Comparison of ENCODE assay signal across 15 cellular contexts in the genomic region with DNA sequence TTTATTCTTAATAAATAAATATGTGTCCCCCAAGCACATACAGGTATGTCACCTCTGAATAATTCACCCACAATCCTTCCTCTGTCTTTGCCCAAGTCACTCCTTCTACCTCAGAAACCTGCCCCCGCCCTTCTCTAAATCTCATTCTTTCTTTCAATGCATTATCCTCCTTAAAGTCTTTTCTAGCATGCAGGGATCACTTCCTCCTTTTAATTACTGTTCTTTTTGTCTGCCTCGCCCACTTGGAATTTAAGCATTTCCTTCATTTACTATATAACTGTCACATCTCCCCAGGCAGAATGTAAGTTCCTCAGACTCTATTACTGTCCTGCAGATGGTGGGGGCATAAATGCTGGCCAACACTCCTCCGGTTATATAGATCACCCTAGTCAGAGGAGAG. TPM values are rescaled to one million over a fixed set of nuclear protein-coding genes. Genes with fewer than 3 reads are reported as not detected.
DNase-seq lines count a peak whose midpoint lies in the region; ATAC-seq, FAIRE-seq and TF ChIP-seq lines count a peak whose summit lies in the region.
"Had no signal": no experiment of that assay in that cellular context is flagged by ENCODE, and none has a peak within 500 bp of the region (broad histone marks: within the 10 kb centered on the region; RNA-seq: fewer than 3 reads in every experiment).

No MANE protein-coding gene starts in this region.

- H3K14ac ChIP-seq in H1 (ENCODE audit: insufficient read length) (no peak overlapping the region), trophoblast cell (ENCODE audit: low read length) (no peak overlapping the region)

- H2AFZ ChIP-seq in H1 (ENCODE audit: low read length) (peak overlapping the region; percentile 15; the same call in 1 of the 2 replicates), trophoblast cell (ENCODE audit: insufficient read depth, low read length, poor library complexity) (no peak overlapping the region)

- H3K36me3 Mint-ChIP-seq in activated T-helper 2 cell treated with anti-CD3 and anti-CD28 coated beads, Interferon-gamma antibody, Interleukin-2, Interleukin-4, amounts not matched to agents 10 μg/mL and 5 μg/mL and 100 μg/mL, durations not matched to agents 14 hours and 24 hours and 36 hours (ENCODE audit: low read depth): no peaks in the 10 kb centered on the region

- POLR2A ChIA-PET in H1 (lab: Charles Lee; ENCODE audit: partially characterized antibody): interaction anchor here (1.0 kb wide), 1 partner anchor 9 kb away, joined by 3 read pairs; no protein-coding TSS in a partner anchor

- H2BK20ac ChIP-seq in H1 (ENCODE audit: low read length): no peak overlapping the region

- FAIRE-seq in H1 (lab: Jason Lieb, UNC): no peak

- no peak overlapping the region for H3K9ac ChIP-seq in H1 (replicated peaks in 1 of 4; ENCODE audit: extremely low read depth in 1 of 4, low read depth in 3 of 4, low read length in 3 of 4)
- no peak overlapping the region for H3K9ac ChIP-seq in trophoblast cell (ENCODE audit: low read length)
- H3K9ac ChIP-seq: BLaER1 treated with 17β-estradiol and CSF1 and Interleukin-3, amounts not matched to agents 10 nM and 100 nM had no signal

- H3K4me3 ChIP-seq in AG10803 (ENCODE audit: low read length) (peak overlapping the region; percentile 88), H1 (ENCODE audit: extremely low read depth in 1 of 4, insufficient read depth in 2 of 4, low read depth in 3 of 4, low read length in 4 of 4) (no peak overlapping the region; a peak in 1 of 8 replicates), trophoblast cell (ENCODE audit: low read depth, low read length) (no peak overlapping the region)
- H3K4me3 ChIP-seq: BLaER1 treated with 17β-estradiol and CSF1 and Interleukin-3, amounts not matched to agents 10 nM and 100 nM; HAP-1; lower lobe of right lung; ovary had no signal

- TF ChIP-seq EP300 in H1 (IDR thresholded peaks at IDR 0.05; ENCODE audit: borderline replicate concordance in 1 of 2, low read depth in 2 of 2, low read length in 2 of 2): no peak

- H3K36me3 ChIP-seq in H1 (ENCODE audit: control insufficient read depth in 2 of 4, insufficient read depth in 4 of 4, low read length in 3 of 4) (no peaks in the 10 kb centered on the region), trophoblast cell (ENCODE audit: control insufficient read depth in 1 of 2, insufficient read depth in 2 of 2, low read length in 2 of 2) (peaks cover 0 to 6% of the 10 kb centered on the region in 2 experiments)
- H3K36me3 ChIP-seq: BLaER1 treated with 17β-estradiol and CSF1 and Interleukin-3, amounts not matched to agents 10 nM and 100 nM; HAP-1; lower lobe of right lung; ovary; WERI-Rb-1 had no signal

- no peak overlapping the region for H3K56ac ChIP-seq in H1 (replicated peaks; ENCODE audit: insufficient read length, low read depth, low read length)

- no peaks in the 10 kb centered on the region for H4K20me1 ChIP-seq in H1 (replicated peaks in 1 of 2; ENCODE audit: control insufficient read depth in 1 of 2, insufficient read depth in 2 of 2, low read length in 2 of 2)
- H4K20me1 ChIP-seq: BLaER1 treated with 17β-estradiol and CSF1 and Interleukin-3, amounts not matched to agents 10 nM and 100 nM had no signal

- H3K27me3 ChIP-seq in H1 (replicated peaks in 1 of 4; ENCODE audit: control insufficient read depth in 3 of 4, extremely low read depth in 1 of 4, insufficient read depth in 3 of 4, low read length in 3 of 4): no peaks in the 10 kb centered on the region
- H3K27me3 ChIP-seq in trophoblast cell (ENCODE audit: insufficient read depth, low read length): no peaks in the 10 kb centered on the region
- H3K27me3 ChIP-seq: BLaER1 treated with 17β-estradiol and CSF1 and Interleukin-3, amounts not matched to agents 10 nM and 100 nM; ovary had no signal

- H2BK120ac ChIP-seq in H1 (replicated peaks; ENCODE audit: low read depth, low read length) (peak overlapping the region; percentile 57), trophoblast cell (ENCODE audit: insufficient read depth, low read length, poor library complexity) (no peak overlapping the region)

- 20% methylated on average over 3 of the region's 3 CpGs; no CpG with 5 or more reads in 1 of the 2 experiments for WGBS in H1 (ENCODE audit: extremely low coverage in 1 of 2, insufficient coverage in 1 of 2, insufficient read length in 1 of 2, insufficient replicate concordance in 2 of 2, low coverage in 1 of 2, low lambda C conversion rate in 2 of 2, missing lambda C conversion rate in 1 of 2), 2 experiments
- no CpG with 5 or more reads among the region's 3 CpGs for WGBS in trophoblast cell (ENCODE audit: extremely low coverage, insufficient coverage, insufficient read length)

- H3K4me1 Mint-ChIP-seq in activated T-helper 2 cell treated with anti-CD3 and anti-CD28 coated beads, Interferon-gamma antibody, Interleukin-2, Interleukin-4, amounts not matched to agents 10 μg/mL and 5 μg/mL and 100 μg/mL, durations not matched to agents 14 hours and 24 hours and 36 hours (ENCODE audit: low read depth): peaks cover 16% of the 10 kb centered on the region

- DNase-seq in AG10803 (ENCODE audit: low read depth): no peak
- DNase-seq in MV-4-11 (lab: John Stamatoyannopoulos, UW): peak; percentile 70
- DNase-seq in H1 (ENCODE audit: low read depth in 1 of 2, low spot score in 2 of 2): peak in 1 of 2 experiments; percentile 43
- DNase-seq in trophoblast cell: no peak
- no peak for DNase-seq in activated T-helper 2 cell treated with anti-CD3 and anti-CD28 coated beads, Interferon-gamma antibody, Interleukin-2, Interleukin-4, amounts not matched to agents 10 μg/mL and 5 μg/mL and 100 μg/mL, durations not matched to agents 14 hours and 24 hours and 36 hours (ENCODE audit: low spot score)
- DNase-seq in 8988T: no peak
- DNase-seq: amniotic stem cell, lower lobe of right lung, NCI-H524 treated with DMSO at 0.1 percent for 48 hours, ovary, WERI-Rb-1 had no signal

- H3K4ac ChIP-seq in H1 (replicated peaks; ENCODE audit: insufficient read length, low read depth, low read length) (no peak overlapping the region), trophoblast cell (ENCODE audit: low read depth, low read length) (peak overlapping the region; percentile 27)

- H2AK5ac ChIP-seq in H1 (ENCODE audit: low read depth, low read length): 0 out of 2 replicates have a peak overlapping the region, but pooled peaks have one; percentile 15
- no peak overlapping the region for H2AK5ac ChIP-seq in trophoblast cell (ENCODE audit: low read length)

- ATAC-seq in GM19351 (IDR thresholded peaks at IDR 0.05; ENCODE audit: unreplicated experiment) (no peak), GM19463 (IDR thresholded peaks at IDR 0.05; ENCODE audit: unreplicated experiment) (no peak)
- ATAC-seq: lower lobe of right lung had no signal

- no peak overlapping the region; the same call in 1 of the 2 replicates for H2BK12ac ChIP-seq in H1 (ENCODE audit: low read depth, low read length)
- H2BK12ac ChIP-seq in trophoblast cell (ENCODE audit: low read length): no peak overlapping the region

- no peak overlapping the region for H3K18ac ChIP-seq in H1 (ENCODE audit: extremely low read depth, low read length)
- no peak overlapping the region for H3K18ac ChIP-seq in trophoblast cell (ENCODE audit: low read length)

- no peaks in the 10 kb centered on the region for H3K23me2 ChIP-seq in H1 (ENCODE audit: low read depth, low read length)

- H4K91ac ChIP-seq in H1 (replicated peaks; ENCODE audit: insufficient read length, low read length): no peak overlapping the region
- H4K91ac ChIP-seq in trophoblast cell (ENCODE audit: low read depth, low read length): peak overlapping the region; percentile 55

- H3K27me3 Mint-ChIP-seq in activated T-helper 2 cell treated with anti-CD3 and anti-CD28 coated beads, Interferon-gamma antibody, Interleukin-2, Interleukin-4, amounts not matched to agents 10 μg/mL and 5 μg/mL and 100 μg/mL, durations not matched to agents 14 hours and 24 hours and 36 hours (ENCODE audit: low read depth): peaks cover 13% of the 10 kb centered on the region

- H3K4me3 Mint-ChIP-seq in activated T-helper 2 cell treated with anti-CD3 and anti-CD28 coated beads, Interferon-gamma antibody, Interleukin-2, Interleukin-4, amounts not matched to agents 10 μg/mL and 5 μg/mL and 100 μg/mL, durations not matched to agents 14 hours and 24 hours and 36 hours (ENCODE audit: low read depth): no peak overlapping the region

- H3K4me2 ChIP-seq in H1 (ENCODE audit: insufficient read depth in 1 of 2, low read depth in 2 of 2, low read length in 2 of 2): peak overlapping the region; percentile 4 to 9; a peak in 1 of 4 replicates
- no peak overlapping the region for H3K4me2 ChIP-seq in trophoblast cell (ENCODE audit: low read length)

- H3K79me1 ChIP-seq in H1 (ENCODE audit: low read depth, low read length) (no peaks in the 10 kb centered on the region), trophoblast cell (ENCODE audit: low read length) (peaks cover 9% of the 10 kb centered on the region)

- no peak overlapping the region for H2BK15ac ChIP-seq in H1 (ENCODE audit: low read length)

- CTCF ChIA-PET in H1 (lab: Charles Lee; ENCODE audit: partially characterized antibody): interaction anchor here (0.6 to 2.9 kb wide), 4 partner anchors 9 to 51 kb away, joined by 4 to 24 read pairs (median 10); no protein-coding TSS in a partner anchor

- H2BK5ac ChIP-seq in H1 (ENCODE audit: low read depth, low read length) (peak overlapping the region; percentile 71; the same call in 1 of the 2 replicates), trophoblast cell (ENCODE audit: low read depth, low read length, poor library complexity) (no peak overlapping the region)

- TF ChIP-seq CTCF in AG10803 (conservative IDR thresholded peaks at IDR 0.05; ENCODE audit: low read length) (no peak), H1 (IDR thresholded peaks at IDR 0.05; ENCODE audit: control extremely low read depth in 1 of 3, insufficient read depth in 1 of 3, low read depth in 1 of 3, low read length in 3 of 3) (no peak)

- no peak overlapping the region for H4K5ac ChIP-seq in H1 (ENCODE audit: insufficient read length, low read depth, low read length)

- H3K79me2 ChIP-seq in H1 (ENCODE audit: control insufficient read depth in 1 of 2, insufficient read depth in 2 of 2, low read length in 2 of 2): no peaks in the 10 kb centered on the region; a peak in 1 of 4 replicates
- H3K79me2 ChIP-seq in trophoblast cell (ENCODE audit: control insufficient read depth, insufficient read depth, low read length, poor library complexity): peaks cover 1% of the 10 kb centered on the region

- H3K9me3 Mint-ChIP-seq in activated T-helper 2 cell treated with anti-CD3 and anti-CD28 coated beads, Interferon-gamma antibody, Interleukin-2, Interleukin-4, amounts not matched to agents 10 μg/mL and 5 μg/mL and 100 μg/mL, durations not matched to agents 14 hours and 24 hours and 36 hours: no peaks in the 10 kb centered on the region

- H3K9me3 ChIP-seq in H1 (ENCODE audit: insufficient read depth in 2 of 2, low read depth in 1 of 2, low read length in 1 of 2) (no peaks in the 10 kb centered on the region), trophoblast cell (ENCODE audit: insufficient read depth, low read depth, low read length) (no peaks in the 10 kb centered on the region)
- H3K9me3 ChIP-seq: BLaER1 treated with 17β-estradiol and CSF1 and Interleukin-3, amounts not matched to agents 10 nM and 100 nM; HAP-1; lower lobe of right lung; ovary had no signal

- no peak for TF ChIP-seq RAD21 in H1 (IDR thresholded peaks at IDR 0.05 in 1 of 2, conservative IDR thresholded peaks at IDR 0.05 in 1 of 2; ENCODE audit: low read depth in 2 of 2, low read length in 2 of 2)

- H4K8ac ChIP-seq in H1 (ENCODE audit: extremely low read depth, insufficient read depth, low read length) (no peak overlapping the region), trophoblast cell (ENCODE audit: low read depth, low read length) (no peak overlapping the region)

- H3K4me1 ChIP-seq in H1 (replicated peaks in 1 of 4; ENCODE audit: control insufficient read depth in 3 of 4, insufficient read depth in 4 of 4, low read length in 3 of 4): peaks cover 4 to 33% (median 28%) of the 10 kb centered on the region in 4 experiments
- peaks cover 10 to 30% of the 10 kb centered on the region in 2 experiments for H3K4me1 ChIP-seq in trophoblast cell (ENCODE audit: control insufficient read depth in 1 of 2, insufficient read depth in 2 of 2, low read length in 2 of 2)
- H3K4me1 ChIP-seq: lower lobe of right lung had no signal

- H3K27ac ChIP-seq in H1 (ENCODE audit: low read depth, low read length) (no peak overlapping the region), trophoblast cell (ENCODE audit: low read depth, low read length) (peak overlapping the region; percentile 0)
- H3K27ac ChIP-seq: BLaER1 treated with 17β-estradiol and CSF1 and Interleukin-3, amounts not matched to agents 10 nM and 100 nM; lower lobe of right lung; WERI-Rb-1 had no signal

- TF ChIP-seq POLR2A in H1 (IDR thresholded peaks at IDR 0.05; ENCODE audit: control extremely low read depth in 1 of 2, low read depth in 2 of 2, low read length in 2 of 2): no peak

- no peak overlapping the region for H4K12ac ChIP-seq in trophoblast cell (ENCODE audit: low read depth, low read length)

- intact Hi-C loops in activated T-helper 2 cell treated with anti-CD3 and anti-CD28 coated beads, Interferon-gamma antibody, Interleukin-2, Interleukin-4, amounts not matched to agents 10 μg/mL and 5 μg/mL and 100 μg/mL, durations not matched to agents 14 hours and 24 hours and 36 hours (cut with micrococcal nuclease): no loop called here

- H3K23ac ChIP-seq in H1 (ENCODE audit: insufficient read length) (no peak overlapping the region), trophoblast cell (ENCODE audit: low read length) (no peak overlapping the region)

- H3K27ac Mint-ChIP-seq in activated T-helper 2 cell treated with anti-CD3 and anti-CD28 coated beads, Interferon-gamma antibody, Interleukin-2, Interleukin-4, amounts not matched to agents 10 μg/mL and 5 μg/mL and 100 μg/mL, durations not matched to agents 14 hours and 24 hours and 36 hours: no peak overlapping the region

RNA-seq across cellular contexts. Expression of gene CCDC80, which starts 7.8 kb away (rescaled TPM):
- 12.6 and 12.9 TPM in 2 replicates for total RNA-seq in H1 (2021; fragmentation: NEBNext Ultra II Directional; extraction: Animal tissue kit (Norgen Biotek cat#: 25700))
- polyA plus RNA-seq in H1 (2011; rRNA removed): 0.89 and 1.1 TPM in 2 replicates
- polyA plus RNA-seq in H1 (2011; cell fraction: cytosol; rRNA removed): 1.00 TPM
- 1.2 TPM for polyA plus RNA-seq in H1 (2011; cell fraction: nucleus; rRNA removed)
- 4.2 to 5.6 TPM (median 5.1 TPM) in 4 replicates for polyA plus RNA-seq in H1 (2012, experiment 1 of 2)
- polyA plus RNA-seq in H1 (2012, experiment 2 of 2): 0.49 TPM
- polyA plus RNA-seq in H1 (2013, experiment 1 of 2): 23.7 TPM
- 25.8 TPM for polyA plus RNA-seq in H1 (2013, experiment 2 of 2)
- polyA minus RNA-seq in H1 (2011; rRNA and poly(A)+ RNA removed): 0.91 and 1.7 TPM in 2 replicates
- 2.2 TPM for polyA minus RNA-seq in H1 (2011; cell fraction: cytosol; rRNA and poly(A)+ RNA removed)
- polyA minus RNA-seq in H1 (2011; cell fraction: nucleus; rRNA and poly(A)+ RNA removed): 2.2 TPM
- polyA plus RNA-seq in trophoblast cell (2013): 175 and 183 TPM in 2 replicates
- not detected in 2 replicates for total RNA-seq in activated T-helper 2 cell treated with anti-CD3 and anti-CD28 coated beads, Interferon-gamma antibody, Interleukin-2, Interleukin-4, amounts not matched to agents 10 μg/mL and 5 μg/mL and 100 μg/mL, durations not matched to agents 14 hours and 24 hours and 36 hours

Comparison
In these comparisons a context has a peak if more than half of its experiments do, and no peak if none do; other contexts are left out.
1. RNA of gene CCDC80, which starts 7.8 kb away (total RNA-seq): 12.6 to 12.9 TPM in H1; not detected in activated T-helper 2 cell treated with anti-CD3 and anti-CD28 coated beads, Interferon-gamma antibody, Interleukin-2, Interleukin-4, amounts not matched to agents 10 μg/mL and 5 μg/mL and 100 μg/mL, durations not matched to agents 14 hours and 24 hours and 36 hours; every median in the first group is over 10 times any median in the second.